In genomic region chr6:141394125-141394536, GRCh38 we compare ENCODE assay signal across 2 cellular contexts.
TF ChIP-seq lines count a peak whose summit lies in the region.

No MANE protein-coding gene starts in this region.

TF ChIP-seq in SK-N-SH treated with all-trans-retinoic acid at 6 μM for 48 hours, 23 proteins besides CTCF, POLR2A, EP300 and RAD21 (continued from another document):
- TF ChIP-seq TCF4 (CRISPR knock-in tag; IDR thresholded peaks at IDR 0.05; ENCODE audit: borderline replicate concordance), result no peak
- TF ChIP-seq ZC3H10 (CRISPR knock-in tag; IDR thresholded peaks at IDR 0.05), result no peak
- no peak for TF ChIP-seq ESRRG (CRISPR knock-in tag; IDR thresholded peaks at IDR 0.05)
- TF ChIP-seq SNAI2 (CRISPR knock-in tag; IDR thresholded peaks at IDR 0.05), result no peak
- TF ChIP-seq TOX (CRISPR knock-in tag; IDR thresholded peaks at IDR 0.05; ENCODE audit: borderline replicate concordance), result no peak
- no peak for TF ChIP-seq PPARA (CRISPR knock-in tag; IDR thresholded peaks at IDR 0.05; ENCODE audit: borderline replicate concordance)

TF ChIP-seq in HepG2, 621 proteins besides CTCF, POLR2A, EP300 and RAD21 (continued from another document):
- TF ChIP-seq MAF1 (CRISPR knock-in tag; IDR thresholded peaks at IDR 0.05; ENCODE audit: borderline replicate concordance) (no peak), ZNF572 (CRISPR knock-in tag; IDR thresholded peaks at IDR 0.05) (0 out of 2 replicates have a peak, but pooled peaks have one; percentile 52), ZNF850 (CRISPR knock-in tag; conservative IDR thresholded peaks at IDR 0.05) (no peak), IRF9 (CRISPR knock-in tag; IDR thresholded peaks at IDR 0.05; ENCODE audit: borderline replicate concordance) (peak; percentile 0; the same call in 1 of the 2 replicates), ZNF34 (CRISPR knock-in tag; IDR thresholded peaks at IDR 0.05; ENCODE audit: borderline replicate concordance) (0 out of 2 replicates have a peak, but pooled peaks have one; percentile 25)
- TF ChIP-seq, protein P1, sequence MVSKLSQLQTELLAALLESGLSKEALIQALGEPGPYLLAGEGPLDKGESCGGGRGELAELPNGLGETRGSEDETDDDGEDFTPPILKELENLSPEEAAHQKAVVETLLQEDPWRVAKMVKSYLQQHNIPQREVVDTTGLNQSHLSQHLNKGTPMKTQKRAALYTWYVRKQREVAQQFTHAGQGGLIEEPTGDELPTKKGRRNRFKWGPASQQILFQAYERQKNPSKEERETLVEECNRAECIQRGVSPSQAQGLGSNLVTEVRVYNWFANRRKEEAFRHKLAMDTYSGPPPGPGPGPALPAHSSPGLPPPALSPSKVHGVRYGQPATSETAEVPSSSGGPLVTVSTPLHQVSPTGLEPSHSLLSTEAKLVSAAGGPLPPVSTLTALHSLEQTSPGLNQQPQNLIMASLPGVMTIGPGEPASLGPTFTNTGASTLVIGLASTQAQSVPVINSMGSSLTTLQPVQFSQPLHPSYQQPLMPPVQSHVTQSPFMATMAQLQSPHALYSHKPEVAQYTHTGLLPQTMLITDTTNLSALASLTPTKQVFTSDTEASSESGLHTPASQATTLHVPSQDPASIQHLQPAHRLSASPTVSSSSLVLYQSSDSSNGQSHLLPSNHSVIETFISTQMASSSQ (IDR thresholded peaks at IDR 0.05; ENCODE audit: low read depth), result no peak
- TF ChIP-seq, protein P1 (CRISPR knock-in tag; IDR thresholded peaks at IDR 0.05; ENCODE audit: borderline replicate concordance), result 0 out of 2 replicates have a peak, but pooled peaks have one; percentile 3
TF ChIP-seq in HepG2: peak in this region for 6.
